Comparison of ENCODE assay signal across 8 cellular contexts in the genomic region with DNA sequence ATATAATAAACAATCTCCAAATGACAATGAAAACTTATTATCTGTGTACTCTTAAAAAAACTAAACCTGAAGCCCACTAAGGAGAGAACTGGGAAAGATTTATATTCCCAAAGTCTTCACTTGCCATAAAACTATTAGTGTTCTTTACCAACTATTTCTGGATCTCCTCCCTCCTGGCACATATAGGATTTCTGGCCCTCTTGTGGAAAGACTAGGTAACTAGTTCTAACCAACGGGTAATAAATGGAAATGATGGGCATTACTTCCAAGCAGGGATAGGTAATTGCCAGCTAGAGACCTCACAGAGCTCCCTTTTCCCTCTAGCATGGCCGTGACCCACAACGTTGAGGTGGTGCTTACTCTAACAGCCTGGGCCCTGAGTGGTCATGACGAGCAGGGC.
DNase-seq lines count a peak whose midpoint lies in the region; ATAC-seq and TF ChIP-seq lines count a peak whose summit lies in the region.

No MANE protein-coding gene starts in this region.

- H3K9me3 ChIP-seq in adrenal gland (replicated peaks in 1 of 3): no peaks in the 10 kb centered on the region
- H3K9me3 ChIP-seq in lower lobe of right lung: no peaks in the 10 kb centered on the region

- H3K36me3 ChIP-seq in adrenal gland (replicated peaks in 1 of 2): no peaks in the 10 kb centered on the region
- no peaks in the 10 kb centered on the region for H3K36me3 ChIP-seq in lower lobe of right lung

- H3K27ac Mint-ChIP-seq in activated T-cell treated with anti-CD3 and anti-CD28 coated beads, Interleukin-2, amount 50 U/mL, for 72 hours: no peak overlapping the region

- DNase-seq in DMS114 treated with DMSO at 0.1 percent for 48 hours (lab: John Stamatoyannopoulos, UW; ENCODE audit: unreplicated experiment): peak; percentile 47
- no peak for DNase-seq in adrenal gland
- no peak for DNase-seq in lower lobe of right lung
- no peak for DNase-seq in activated T-cell treated with anti-CD3 and anti-CD28 coated beads, Interleukin-2, amount 50 U/mL, for 72 hours
- DNase-seq in activated CD4-positive, alpha-beta T cell treated with anti-CD3 and anti-CD28 coated beads, Interleukin-2, amount 50 U/mL, for 4 hours: no peak

- peaks cover 13% of the 10 kb centered on the region for H3K27me3 Mint-ChIP-seq in activated T-cell treated with anti-CD3 and anti-CD28 coated beads, Interleukin-2, amount 50 U/mL, for 72 hours (ENCODE audit: low read depth)

- H3K27me3 ChIP-seq in adrenal gland: no peaks in the 10 kb centered on the region
- H3K27me3 ChIP-seq in lower lobe of right lung (ENCODE audit: low read depth): no peaks in the 10 kb centered on the region

- no peaks in the 10 kb centered on the region for H3K4me1 Mint-ChIP-seq in activated T-cell treated with anti-CD3 and anti-CD28 coated beads, Interleukin-2, amount 50 U/mL, for 72 hours (ENCODE audit: low read depth)

- no peak for TF ChIP-seq POLR2A in adrenal gland (IDR thresholded peaks at IDR 0.05)

- TF ChIP-seq CTCF in LNCAP (IDR thresholded peaks at IDR 0.05) (peak; percentile 51), adrenal gland (IDR thresholded peaks at IDR 0.05) (peak in 4 of 6 experiments; percentile 15 to 30 (median 24)), lower lobe of right lung (IDR thresholded peaks at IDR 0.05) (peak; percentile 26)

- no peak overlapping the region for H3K4me3 ChIP-seq in adrenal gland
- no peak overlapping the region for H3K4me3 ChIP-seq in lower lobe of right lung

- H3K4me1 ChIP-seq in adrenal gland (replicated peaks in 1 of 2) (no peaks in the 10 kb centered on the region), lower lobe of right lung (no peaks in the 10 kb centered on the region)

- H3K36me3 Mint-ChIP-seq in activated T-cell treated with anti-CD3 and anti-CD28 coated beads, Interleukin-2, amount 50 U/mL, for 72 hours (ENCODE audit: insufficient read depth in 2 of 2): no peaks in the 10 kb centered on the region

- H3K27ac ChIP-seq in adrenal gland: no peak overlapping the region
- H3K27ac ChIP-seq in lower lobe of right lung: no peak overlapping the region

- WGBS in adrenal gland, 4 donors: 32 to 58% (median 35%) methylated on average over 4 of the region's 4 CpGs

- no peaks in the 10 kb centered on the region for H3K9me3 Mint-ChIP-seq in activated T-cell treated with anti-CD3 and anti-CD28 coated beads, Interleukin-2, amount 50 U/mL, for 72 hours

- no peak overlapping the region for H3K4me3 Mint-ChIP-seq in activated T-cell treated with anti-CD3 and anti-CD28 coated beads, Interleukin-2, amount 50 U/mL, for 72 hours

- ATAC-seq in lower lobe of right lung (no peak), GM18517 (IDR thresholded peaks at IDR 0.05; ENCODE audit: unreplicated experiment) (no peak), HG03095 (IDR thresholded peaks at IDR 0.05; ENCODE audit: unreplicated experiment) (no peak)
- no peak for ATAC-seq in activated T-cell treated with anti-CD3 and anti-CD28 coated beads, Interleukin-2, amount 50 U/mL, for 72 hours (replicated peaks in 1 of 2)

- intact Hi-C loops in adrenal gland (cut with DNase I) (no loop called here), lower lobe of right lung (cut with DNase I) (no loop called here)
